Comparison of ENCODE assay signal across 8 cellular contexts in the genomic region with DNA sequence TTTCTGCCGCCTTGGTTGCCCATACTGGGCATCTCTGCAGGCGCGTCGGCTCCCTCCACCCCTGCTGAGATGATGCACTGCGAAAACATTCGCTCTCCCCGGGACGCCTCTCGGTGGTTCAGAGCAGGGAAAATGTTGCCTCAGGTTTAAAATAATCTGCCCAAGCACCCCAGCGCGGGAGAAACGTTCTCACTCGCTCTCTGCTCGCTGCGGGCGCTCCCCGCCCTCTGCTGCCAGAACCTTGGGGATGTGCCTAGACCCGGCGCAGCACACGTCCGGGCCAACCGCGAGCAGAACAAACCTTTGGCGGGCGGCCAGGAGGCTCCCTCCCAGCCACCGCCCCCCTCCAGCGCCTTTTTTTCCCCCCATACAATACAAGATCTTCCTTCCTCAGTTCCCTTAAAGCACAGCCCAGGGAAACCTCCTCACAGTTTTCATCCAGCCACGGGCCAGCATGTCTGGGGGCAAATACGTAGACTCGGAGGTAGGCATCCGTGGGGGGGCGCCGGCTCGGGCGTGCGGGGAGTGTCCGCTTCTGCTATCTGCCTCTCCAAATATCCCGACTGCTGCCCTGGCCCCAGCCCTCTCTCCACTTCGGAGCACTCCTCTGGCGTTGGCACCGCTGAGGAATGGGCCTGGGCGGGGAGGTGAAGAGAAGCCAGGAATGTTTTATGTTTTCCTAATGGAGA. TPM values are rescaled to one million over a fixed set of nuclear protein-coding genes. Genes with fewer than 3 reads are reported as not detected.
DNase-seq lines count a peak whose midpoint lies in the region; ATAC-seq, FAIRE-seq and TF ChIP-seq lines count a peak whose summit lies in the region.

A gene with protein sequence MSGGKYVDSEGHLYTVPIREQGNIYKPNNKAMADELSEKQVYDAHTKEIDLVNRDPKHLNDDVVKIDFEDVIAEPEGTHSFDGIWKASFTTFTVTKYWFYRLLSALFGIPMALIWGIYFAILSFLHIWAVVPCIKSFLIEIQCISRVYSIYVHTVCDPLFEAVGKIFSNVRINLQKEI (plus strand): TSS at position 428 of the 689 bp plus-strand sequence. CDS start 27 bp downstream, at position 455.

- DNase-seq in H7 (peak; percentile 79), SJSA1 (ENCODE audit: low read depth in 1 of 2, low spot score in 2 of 2) (peak; percentile 94), GM12878 (ENCODE audit: low read depth, low spot score) (no peak), right cardiac atrium (peak; percentile 89 to 96 (median 95)), pons (ENCODE audit: low spot score) (peak; percentile 29), NCI-H2227 (lab: John Stamatoyannopoulos, UW; ENCODE audit: unreplicated experiment) (no peak)

- no peak for TF ChIP-seq POLR2A in GM12878 (IDR thresholded peaks at IDR 0.05; ENCODE audit: low read depth, low read length)

- H2AFZ ChIP-seq in GM12878 (ENCODE audit: control insufficient read depth, low read depth, low read length) = peak within 1 kb of the TSS; percentile 87

- H3K9ac ChIP-seq in BLaER1 (peak within 1 kb of the TSS; percentile 13; the same call in 1 of the 2 replicates), GM12878 (ENCODE audit: control insufficient read depth, insufficient read depth, low read length) (peak within 1 kb of the TSS; percentile 44; the same call in 1 of the 2 replicates)

- H3K27me3 ChIP-seq in BLaER1 (peaks cover 47% of the 10 kb centered on the region), H7 (ENCODE audit: control insufficient read depth, insufficient read depth, low read length) (no peaks in the 10 kb centered on the region; the same call in 1 of the 2 replicates), SJSA1 (replicated peaks) (no peaks in the 10 kb centered on the region), GM12878 (replicated peaks in 1 of 2; ENCODE audit: control insufficient read depth in 2 of 2, insufficient read depth in 2 of 2, low read length in 1 of 2) (0 out of 4 replicates have a peak, but pooled peaks cover 0 to 3% of the 10 kb centered on the region in 2 experiments), right cardiac atrium (ENCODE audit: control insufficient read depth, insufficient read depth) (no peaks in the 10 kb centered on the region)

- CTCF ChIA-PET in GM12878 (lab: Yijun Ruan, JAX) = interaction anchor here (0.9 to 3.1 kb wide), 9 partner anchors 8 to 266 kb away, joined by 3 to 29 read pairs (median 10); no protein-coding TSS in a partner anchor

- no peak for TF ChIP-seq RAD21 in GM12878 (IDR thresholded peaks at IDR 0.05; ENCODE audit: insufficient read depth, low read depth, low read length)

- TF ChIP-seq EP300 in GM12878 (IDR thresholded peaks at IDR 0.05; ENCODE audit: borderline replicate concordance in 1 of 2, control insufficient read depth in 1 of 2, low read depth in 2 of 2, low read length in 2 of 2) = no peak

- RAD21 ChIA-PET in GM12878 (lab: Charles Lee; ENCODE audit: unreplicated experiment) = interaction anchor here (1.0 to 3.1 kb wide), 4 partner anchors 52 to 265 kb away, joined by 3 to 20 read pairs (median 8); no protein-coding TSS in a partner anchor

- no peak within 1 kb of the TSS for H3K27ac ChIP-seq in BLaER1
- H3K27ac ChIP-seq in SJSA1 = peak within 1 kb of the TSS; percentile 81
- H3K27ac ChIP-seq in GM12878 (ENCODE audit: control insufficient read depth, insufficient read depth) = no peak within 1 kb of the TSS
- H3K27ac ChIP-seq in right cardiac atrium (ENCODE audit: low read length) = peak within 1 kb of the TSS; percentile 95

- POLR2A ChIA-PET in GM12878 (lab: Charles Lee) = no interaction called here

- H3K9me3 ChIP-seq in BLaER1 (no peaks in the 10 kb centered on the region), SJSA1 (replicated peaks) (no peaks in the 10 kb centered on the region), GM12878 (replicated peaks; ENCODE audit: control insufficient read depth, insufficient read depth, low read length) (no peaks in the 10 kb centered on the region), right cardiac atrium (ENCODE audit: control insufficient read depth, low read length) (no peaks in the 10 kb centered on the region)

- H3K4me3 ChIP-seq in BLaER1 (peak within 1 kb of the TSS; percentile 67), H7 (ENCODE audit: insufficient read depth, low read depth, low read length) (peak within 1 kb of the TSS; percentile 77), SJSA1 (peak within 1 kb of the TSS; percentile 57), GM12878 (peak within 1 kb of the TSS; percentile 69), right cardiac atrium (ENCODE audit: low read length) (peak within 1 kb of the TSS; percentile 76)

- H3K36me3 ChIP-seq in BLaER1 = no peaks in the 10 kb centered on the region
- H3K36me3 ChIP-seq in H7 (replicated peaks; ENCODE audit: control insufficient read depth, insufficient read depth, low read length) = no peaks in the 10 kb centered on the region; the same call in 1 of the 2 replicates
- H3K36me3 ChIP-seq in SJSA1 = peaks cover 30% of the 10 kb centered on the region
- no peaks in the 10 kb centered on the region for H3K36me3 ChIP-seq in GM12878 (ENCODE audit: control insufficient read depth in 2 of 2, insufficient read depth in 2 of 2, low read length in 1 of 2)

- peaks cover 20% of the 10 kb centered on the region for H3K4me1 ChIP-seq in BLaER1
- peaks cover 66% of the 10 kb centered on the region for H3K4me1 ChIP-seq in SJSA1 (replicated peaks)
- H3K4me1 ChIP-seq in GM12878 (ENCODE audit: control insufficient read depth, insufficient read depth, low read length) = peaks cover 18% of the 10 kb centered on the region
- H3K4me1 ChIP-seq in right cardiac atrium (ENCODE audit: control insufficient read depth, insufficient read depth, low read length) = peaks cover 2% of the 10 kb centered on the region

- WGBS in GM12878 (ENCODE audit: insufficient coverage, insufficient replicate concordance, low lambda C conversion rate, missing lambda C conversion rate) = 1% methylated on average over 31 of the region's 42 CpGs
- WGBS in right cardiac atrium = under 1% methylated on average over 42 of the region's 42 CpGs

- no TSS peak for BruUV-seq in GM12878 (replicated peaks; lab: Mats Ljungman, UMichigan)

- no peak; a peak in 1 of 6 replicates for TF ChIP-seq CTCF in GM12878 (IDR thresholded peaks at IDR 0.05 in 2 of 3, conservative IDR thresholded peaks at IDR 0.05 in 1 of 3; ENCODE audit: control insufficient read depth in 2 of 3, extremely low read depth in 1 of 3, insufficient read depth in 1 of 3, low read depth in 3 of 3, low read length in 3 of 3)

- intact Hi-C loops in GM12878 (cut with micrococcal nuclease; ENCODE audit: unreplicated experiment) (loop anchor here (5.0 kb wide), 1 partner anchor 352 kb away; no protein-coding TSS in a partner anchor), right cardiac atrium (cut with DNase I) (loop anchor here (2.0 to 10.0 kb wide), 8 partner anchors 50 to 262 kb away; no protein-coding TSS in a partner anchor)

- SMC1A ChIA-PET in GM12878 (lab: Charles Lee; ENCODE audit: uncharacterized antibody, unreplicated experiment) = interaction anchor here (0.7 to 2.7 kb wide), 4 partner anchors 23 to 266 kb away, joined by 3 to 16 read pairs (median 4); no protein-coding TSS in a partner anchor

- in situ Hi-C loops in GM12878 (cut with MboI) = no loop called here

- ATAC-seq in GM12878 (peak; percentile 36), right cardiac atrium (peak; percentile 85), GM21526 (IDR thresholded peaks at IDR 0.05; ENCODE audit: low FRiP score, unreplicated experiment) (no peak)

- FAIRE-seq in GM12878 (lab: Jason Lieb, UNC) = no peak

- H3K4me2 ChIP-seq in BLaER1 = peak within 1 kb of the TSS; percentile 96
- H3K4me2 ChIP-seq in GM12878 (ENCODE audit: control insufficient read depth, insufficient read depth) = peak within 1 kb of the TSS; percentile 95

- no peaks in the 10 kb centered on the region for H3K79me2 ChIP-seq in GM12878 (ENCODE audit: control insufficient read depth, insufficient read depth, low read length)

- H4K20me1 ChIP-seq in BLaER1 (peaks cover 7% of the 10 kb centered on the region), GM12878 (ENCODE audit: control insufficient read depth, insufficient read depth) (no peaks in the 10 kb centered on the region)

TF ChIP-seq in GM12878, 131 proteins besides CTCF, POLR2A, EP300 and RAD21 (continues in another document):
- TF ChIP-seq SMARCA5 (IDR thresholded peaks at IDR 0.05) (no peak), ZNF207 (IDR thresholded peaks at IDR 0.05; ENCODE audit: borderline replicate concordance) (no peak), E2F4 (IDR thresholded peaks at IDR 0.05; ENCODE audit: low read depth, low read length) (no peak)

RNA-seq across cellular contexts. Expression of the gene that starts here (rescaled TPM):
- 54.2 and 79.9 TPM in 2 replicates for total RNA-seq in H7 (2014; rRNA removed; shearing (Covaris generic))
- total RNA-seq in SJSA1 (2014; rRNA removed; shearing (Covaris generic)) = 118 and 154 TPM in 2 replicates
- 2.3 and 2.4 TPM in 2 replicates for total RNA-seq in GM12878 (2013; cell fraction: nucleolus; rRNA removed)
- total RNA-seq in GM12878 (2014; rRNA removed) (0.45 and 0.54 TPM in 2 replicates), GM12878 (2014; rRNA removed; fragmentation: Illumina TruSeq; extraction: Trizol) (0.55 and 0.63 TPM in 2 replicates), GM12878 (2021) (1.0 and 1.7 TPM in 2 replicates), right cardiac atrium (100 to 1,000 TPM; 298 to 502 (median 380) TPM)
- 6.9 TPM for polyA plus RNA-seq in GM12878 (2011; ENCODE audit: low read depth)
- polyA plus RNA-seq in GM12878 (2011; rRNA removed) (17.5 and 26.5 TPM in 2 replicates), GM12878 (2014; fragmentation: Illumina TruSeq; extraction: Trizol) (0.59 and 2.1 TPM in 2 replicates), GM12878 (2014; fragmentation: Nextera tagmentation; extraction: Ambion mirVana) (1 to 10 TPM; 2.0 to 2.3 TPM), GM12878 (2014; rRNA removed) (0.60 and 0.89 TPM in 2 replicates), GM12878 (2016; fragmentation: Nextera tagmentation; extraction: Ambion mirVana) (1 to 10 TPM; 3.3 to 3.5 TPM), right cardiac atrium (269 TPM)
- polyA plus RNA-seq in GM12878 (2011; cell fraction: cytosol; rRNA removed) = 26.8 and 41.9 TPM in 2 replicates
- polyA plus RNA-seq in GM12878 (2011; cell fraction: nucleus; rRNA removed) = 9.8 and 10.9 TPM in 2 replicates
- 4.2 and 11.5 TPM in 2 replicates for polyA plus RNA-seq in GM12878 (2012)
- 30.3 and 44.9 TPM in 2 replicates for polyA minus RNA-seq in GM12878 (2011; rRNA and poly(A)+ RNA removed)
- 4.9 and 8.1 TPM in 2 replicates for polyA minus RNA-seq in GM12878 (2011; cell fraction: cytosol; rRNA and poly(A)+ RNA removed)
- polyA minus RNA-seq in GM12878 (2011; cell fraction: nucleus; rRNA and poly(A)+ RNA removed) = 8.3 and 12.1 TPM in 2 replicates

Comparison
In these comparisons a context has a peak if more than half of its experiments do, and no peak if none do; other contexts are left out.
1. RNA of the gene that starts here (total RNA-seq): 298 to 502 TPM in right cardiac atrium, 118 to 154 TPM in SJSA1 and 54.2 to 79.9 TPM in H7; 0.45 to 2.4 TPM in GM12878; every median in the first group is over 10 times any median in the second.
2. H3K27ac ChIP-seq: peak in SJSA1 (single experiment) and right cardiac atrium (single experiment); none in BLaER1 (single experiment) and GM12878 (single experiment).
3. DNase-seq: peak in H7 (single experiment), SJSA1 (2 of 2), right cardiac atrium (3 of 3) and pons (single experiment); none in GM12878 (single experiment) and NCI-H2227 (single experiment).
4. Peak in every context shown above with its lines, with median percentiles within 50 percentile points of each other: H3K4me3 ChIP-seq.